14 cellular contexts compared by ENCODE assay signal in genomic region chr9:129500863-129501770, GRCh38.
DNase-seq lines count a peak whose midpoint lies in the region; ATAC-seq, FAIRE-seq and TF ChIP-seq lines count a peak whose summit lies in the region.
"Had no signal": no experiment of that assay in that cellular context is flagged by ENCODE, and none has a peak within 500 bp of the region (broad histone marks: within the 10 kb centered on the region; RNA-seq: fewer than 3 reads in every experiment).

No MANE protein-coding gene starts in this region.

- no peak overlapping the region for H3T11ph ChIP-seq in H9 (ENCODE audit: low read length)

- no peak overlapping the region for H3K4ac ChIP-seq in H9 (ENCODE audit: low read depth, low read length)

- H3K4me2 ChIP-seq in H9 (ENCODE audit: insufficient read depth, insufficient read length, low read length) (no peak overlapping the region), astrocyte (ENCODE audit: low read length) (peak overlapping the region; percentile 50)

- no peaks in the 10 kb centered on the region for H3K79me1 ChIP-seq in H9 (ENCODE audit: insufficient read depth, low read depth, low read length, poor library complexity, severe bottlenecking)

- H3K14ac ChIP-seq in H9 (ENCODE audit: insufficient read depth, low read length) = no peak overlapping the region

- H3K4me1 ChIP-seq in H9 (ENCODE audit: insufficient read depth, low read length) (no peaks in the 10 kb centered on the region), astrocyte (ENCODE audit: insufficient read depth, low read length) (peaks cover 61% of the 10 kb centered on the region)

- H2BK120ac ChIP-seq in H9 (ENCODE audit: low read depth, low read length, poor library complexity, severe bottlenecking) = no peak overlapping the region

- H3K27ac Mint-ChIP-seq in H9 (peak overlapping the region; percentile 19 to 95 (median 94); a peak in 4 of 7 replicates), astrocyte (ENCODE audit: unreplicated experiment) (peak overlapping the region; percentile 50)
- H3K27ac Mint-ChIP-seq in activated CD8-positive, alpha-beta T cell treated with anti-CD3 and anti-CD28 coated beads for 36 hours = no peak overlapping the region

- CTCF ChIA-PET in activated CD8-positive, alpha-beta T cell treated with anti-CD3 and anti-CD28 coated beads for 36 hours (lab: Charles Lee) = interaction anchor here (0.9 to 1.7 kb wide), 2 partner anchors 19 to 110 kb away, joined by 3 to 4 read pairs; no protein-coding TSS in a partner anchor

- no peak overlapping the region for H4K8ac ChIP-seq in H9 (replicated peaks; ENCODE audit: insufficient read length, low read depth, low read length)

- H2AK5ac ChIP-seq in H9 (ENCODE audit: insufficient read length, low read length) = no peak overlapping the region

- intact Hi-C loops in activated CD8-positive, alpha-beta T cell treated with anti-CD3 and anti-CD28 coated beads for 36 hours (cut with micrococcal nuclease) = no loop called here

- H3K27ac ChIP-seq in H9 (ENCODE audit: insufficient read length, low read depth, low read length) (no peak overlapping the region), astrocyte (ENCODE audit: low read depth, low read length) (peak overlapping the region; percentile 76), layer of hippocampus (ENCODE audit: low read depth, low read length) (peak overlapping the region; percentile 74), skin epidermis (peak overlapping the region in 17 of 21 experiments; percentile 36 to 98 (median 91))
- H3K27ac ChIP-seq: SJCRH30 had no signal

- no CpG with 5 or more reads among the region's 12 CpGs for WGBS in H9 (ENCODE audit: extremely low coverage, insufficient read length, low lambda C conversion rate)

- H3K18ac ChIP-seq in H9 (ENCODE audit: insufficient read length, low read depth, low read length) = no peak overlapping the region

- H3K27me3 ChIP-seq in H9 (ENCODE audit: insufficient read depth, low read length) (no peaks in the 10 kb centered on the region; the same call in 1 of the 2 replicates), astrocyte (ENCODE audit: insufficient read depth, low read length) (no peaks in the 10 kb centered on the region), layer of hippocampus (ENCODE audit: control insufficient read depth, insufficient read depth, low read length) (no peaks in the 10 kb centered on the region)
- H3K27me3 ChIP-seq: MG63, SJCRH30 had no signal

- no peak overlapping the region for H3K56ac ChIP-seq in H9 (ENCODE audit: insufficient read length, low read depth, low read length)

- H3K79me2 ChIP-seq in H9 (ENCODE audit: insufficient read depth, low read length) (no peaks in the 10 kb centered on the region), astrocyte (ENCODE audit: insufficient read depth, low read length) (peaks cover 17% of the 10 kb centered on the region)

- H3K27me3 Mint-ChIP-seq in H9 (ENCODE audit: low read depth) (peaks cover 8% of the 10 kb centered on the region), astrocyte (ENCODE audit: low read depth, unreplicated experiment) (no peaks in the 10 kb centered on the region)
- no peaks in the 10 kb centered on the region for H3K27me3 Mint-ChIP-seq in activated CD8-positive, alpha-beta T cell treated with anti-CD3 and anti-CD28 coated beads for 36 hours

- no peak overlapping the region for H3K9ac ChIP-seq in H9 (ENCODE audit: extremely low read depth, insufficient read length, low read length)
- H3K9ac ChIP-seq in astrocyte (ENCODE audit: low read length) = peak overlapping the region; percentile 77

- TF ChIP-seq CTCF in H9 (conservative IDR thresholded peaks at IDR 0.05) (no peak), astrocyte (IDR thresholded peaks at IDR 0.05; ENCODE audit: insufficient read depth, low read depth, low read length) (no peak)
- TF ChIP-seq CTCF in activated CD8-positive, alpha-beta T cell treated with anti-CD3 and anti-CD28 coated beads for 36 hours (IDR thresholded peaks at IDR 0.05) = no peak

- no peak overlapping the region for H2BK20ac ChIP-seq in H9 (ENCODE audit: low read depth, low read length, poor library complexity, severe bottlenecking)

- H3K36me3 ChIP-seq in astrocyte (ENCODE audit: insufficient read depth, low read length) = no peaks in the 10 kb centered on the region
- H3K36me3 ChIP-seq: MG63, SJCRH30 had no signal

- no peak for ATAC-seq in HG03432 (IDR thresholded peaks at IDR 0.05; ENCODE audit: unreplicated experiment)
- no peak for ATAC-seq in activated CD8-positive, alpha-beta T cell treated with anti-CD3 and anti-CD28 coated beads for 36 hours

- no peak overlapping the region for H4K91ac ChIP-seq in H9 (ENCODE audit: insufficient read length, low read depth, low read length)

- POLR2A ChIA-PET in activated CD8-positive, alpha-beta T cell treated with anti-CD3 and anti-CD28 coated beads for 36 hours (lab: Charles Lee) = interaction anchor here (0.6 to 1.5 kb wide), 5 partner anchors 10 to 524 kb away, joined by 3 to 6 read pairs (median 3); no protein-coding TSS in a partner anchor

- DNase-seq in H9 = no peak
- DNase-seq in astrocyte (ENCODE audit: low read depth) = no peak
- DNase-seq in activated CD4-positive, CD25-positive, alpha-beta regulatory T cell (lab: John Stamatoyannopoulos, UW) = no peak
- DNase-seq in HuH-7 (ENCODE audit: low spot score) = no peak
- DNase-seq in activated CD8-positive, alpha-beta T cell treated with anti-CD3 and anti-CD28 coated beads for 36 hours = no peak
- DNase-seq: activated CD4-positive, alpha-beta T cell treated with anti-CD3 and anti-CD28 coated beads, Interleukin-2, amount 50 U/mL, for 1 hour; activated naive CD4-positive, alpha-beta T cell treated with anti-CD3 and anti-CD28 coated beads, Interleukin-2, amount 50 U/mL, for 16 hours; MG63; NCI-H446 treated with DMSO at 0.1 percent for 48 hours; stimulated activated CD4-positive, alpha-beta T cell treated with anti-CD3 and anti-CD28 coated beads, Interleukin-2, amount 100 ng/mL, for 48 hours had no signal

- H4K20me1 ChIP-seq in H9 (ENCODE audit: control insufficient read depth, insufficient read depth, insufficient read length) (peaks cover 3% of the 10 kb centered on the region), astrocyte (ENCODE audit: insufficient read depth, low read length) (no peaks in the 10 kb centered on the region)

- no peaks in the 10 kb centered on the region for H3K9me3 ChIP-seq in H9 (ENCODE audit: control insufficient read depth, low read depth, low read length)
- no peaks in the 10 kb centered on the region for H3K9me3 ChIP-seq in astrocyte (ENCODE audit: insufficient read depth, low read depth, low read length)
- H3K9me3 ChIP-seq: MG63, SJCRH30 had no signal

- no peak overlapping the region for H3K23ac ChIP-seq in H9 (ENCODE audit: insufficient read length, low read depth, low read length)

- no peak overlapping the region for H2BK5ac ChIP-seq in H9 (ENCODE audit: insufficient read length, low read length)

- H3K9me3 Mint-ChIP-seq in H9 (no peaks in the 10 kb centered on the region; a peak in 1 of 5 replicates), astrocyte (ENCODE audit: unreplicated experiment) (peaks cover 1% of the 10 kb centered on the region)
- no peaks in the 10 kb centered on the region for H3K9me3 Mint-ChIP-seq in activated CD8-positive, alpha-beta T cell treated with anti-CD3 and anti-CD28 coated beads for 36 hours

- H3K4me3 ChIP-seq in astrocyte (ENCODE audit: insufficient read depth, low read depth, low read length) (no peak overlapping the region), skin epidermis (no peak overlapping the region)
- H3K4me3 ChIP-seq: MG63, SJCRH30 had no signal

- H3K4me3 Mint-ChIP-seq in H9 = peak overlapping the region in 1 of 2 experiments; percentile 9; a peak in 1 of 5 replicates
- H3K4me3 Mint-ChIP-seq in astrocyte (ENCODE audit: unreplicated experiment) = peak overlapping the region; percentile 21
- no peak overlapping the region for H3K4me3 Mint-ChIP-seq in activated CD8-positive, alpha-beta T cell treated with anti-CD3 and anti-CD28 coated beads for 36 hours

- H2AFZ ChIP-seq in H9 (ENCODE audit: low read length) = no peak overlapping the region
- no peak overlapping the region for H2AFZ ChIP-seq in astrocyte (ENCODE audit: low read depth, low read length)

- peaks cover 5% of the 10 kb centered on the region for H3K23me2 ChIP-seq in H9 (ENCODE audit: insufficient read length, low read depth, low read length, poor library complexity, severe bottlenecking)

- no peak overlapping the region for H4K5ac ChIP-seq in H9 (ENCODE audit: insufficient read length, low read depth, low read length)

- no peak overlapping the region for H2BK15ac ChIP-seq in H9 (ENCODE audit: low read depth, low read length)

- peaks cover 37 to 55% of the 10 kb centered on the region in 2 experiments for H3K4me1 Mint-ChIP-seq in H9
- H3K4me1 Mint-ChIP-seq in astrocyte (ENCODE audit: low read depth, unreplicated experiment) = peaks cover 46% of the 10 kb centered on the region
- peaks cover 15% of the 10 kb centered on the region for H3K4me1 Mint-ChIP-seq in activated CD8-positive, alpha-beta T cell treated with anti-CD3 and anti-CD28 coated beads for 36 hours (ENCODE audit: low read depth)

- H2BK12ac ChIP-seq in H9 (ENCODE audit: insufficient read length, low read depth, low read length) = no peak overlapping the region

- no peaks in the 10 kb centered on the region; a peak in 1 of 7 replicates for H3K36me3 Mint-ChIP-seq in H9 (ENCODE audit: insufficient read depth in 1 of 3, low read depth in 3 of 3)
- peaks cover 8% of the 10 kb centered on the region for H3K36me3 Mint-ChIP-seq in astrocyte (ENCODE audit: low read depth, unreplicated experiment)
- H3K36me3 Mint-ChIP-seq in activated CD8-positive, alpha-beta T cell treated with anti-CD3 and anti-CD28 coated beads for 36 hours (ENCODE audit: low read depth) = peaks cover 15% of the 10 kb centered on the region

- no peak for FAIRE-seq in astrocyte (lab: Jason Lieb, UNC)
